In genomic region chr11:3138178-3139085, GRCh38 we compare ENCODE assay signal across 16 cellular contexts. TPM values are rescaled to one million over a fixed set of nuclear protein-coding genes. Genes with fewer than 3 reads are reported as not detected.
DNase-seq lines count a peak whose midpoint lies in the region; ATAC-seq and TF ChIP-seq lines count a peak whose summit lies in the region.
"Had no signal": no experiment of that assay in that cellular context is flagged by ENCODE, and none has a peak within 500 bp of the region (broad histone marks: within the 10 kb centered on the region; RNA-seq: fewer than 3 reads in every experiment).

No MANE protein-coding gene starts in this region.

- H3K27me3 ChIP-seq in heart left ventricle (no peaks in the 10 kb centered on the region), upper lobe of right lung (no peaks in the 10 kb centered on the region)
- H3K27me3 ChIP-seq: body of pancreas had no signal

- H3K36me3 ChIP-seq in heart left ventricle = no peaks in the 10 kb centered on the region
- H3K36me3 ChIP-seq in mucosa of descending colon (ENCODE audit: low read depth) = no peaks in the 10 kb centered on the region
- no peaks in the 10 kb centered on the region for H3K36me3 ChIP-seq in upper lobe of right lung

- ATAC-seq in heart left ventricle = no peak
- ATAC-seq in mucosa of descending colon = no peak
- ATAC-seq in upper lobe of right lung = no peak
- ATAC-seq: body of pancreas, GM12878 had no signal

- H3K4me3 ChIP-seq in NB4 (ENCODE audit: low read depth, low read length) (no peak overlapping the region), heart left ventricle (no peak overlapping the region), mucosa of descending colon (no peak overlapping the region), upper lobe of right lung (no peak overlapping the region)
- H3K4me3 ChIP-seq: body of pancreas, GM12878 had no signal

- DNase-seq in NB4 (ENCODE audit: low read depth) (peak; percentile 86), heart left ventricle (peak in 3 of 5 donors; percentile 27 to 60 (median 30)), mucosa of descending colon (peak in 2 of 3 donors; percentile 24 to 39), upper lobe of right lung (peak; percentile 58), NCI-H2081 treated with DMSO at 0.1 percent for 48 hours (lab: John Stamatoyannopoulos, UW) (no peak), cortex of kidney (lab: John Stamatoyannopoulos, UW) (no peak)
- DNase-seq in effector CD8-positive, alpha-beta T cell (lab: John Stamatoyannopoulos, UW) = no peak
- DNase-seq: activated CD4-positive, alpha-beta T cell treated with anti-CD3 and anti-CD28 coated beads, Interleukin-2, amount 10 ng/mL, durations not matched to agents 7 days and 5 days; activated T-cell treated with anti-CD3 and anti-CD28 coated beads, Interleukin-2, amount 50 U/mL, for 1 hour; AML-193; body of pancreas; GDM1; NCI-H774; nucleus accumbens; SW 1271 had no signal

- TF ChIP-seq POLR2A in NB4 (IDR thresholded peaks at IDR 0.05; ENCODE audit: extremely low read depth, insufficient read length) (no peak), heart left ventricle (IDR thresholded peaks at IDR 0.05) (no peak)

- intact Hi-C loops in heart left ventricle (cut with DNase I) = no loop called here
- intact Hi-C loops in mucosa of descending colon (cut with DNase I, micrococcal nuclease) = no loop called here
- intact Hi-C loops in upper lobe of right lung (cut with DNase I) = no loop called here

- no peak for TF ChIP-seq CTCF in NB4 (IDR thresholded peaks at IDR 0.05; ENCODE audit: low read depth, low read length)
- TF ChIP-seq CTCF in heart left ventricle (IDR thresholded peaks at IDR 0.05) = peak in 1 of 12 donors; percentile 11
- no peak for TF ChIP-seq CTCF in mucosa of descending colon (IDR thresholded peaks at IDR 0.05)
- TF ChIP-seq CTCF in upper lobe of right lung (IDR thresholded peaks at IDR 0.05) = no peak

- H3K4me1 ChIP-seq in heart left ventricle = peaks cover 0 to 57% (median 28%) of the 10 kb centered on the region in 12 donors
- H3K4me1 ChIP-seq in mucosa of descending colon (ENCODE audit: low read depth) = peaks cover 4% of the 10 kb centered on the region
- no peaks in the 10 kb centered on the region for H3K4me1 ChIP-seq in upper lobe of right lung
- H3K4me1 ChIP-seq: body of pancreas had no signal

- H3K27ac ChIP-seq in heart left ventricle (peak overlapping the region in 2 of 12 donors; percentile 5 to 18), upper lobe of right lung (no peak overlapping the region)
- H3K27ac ChIP-seq: body of pancreas had no signal

- WGBS in heart left ventricle, 4 donors = 73 to 88% (median 82%) methylated on average over 17 to 28 of the region's 28 CpGs

- H3K9me3 ChIP-seq in heart left ventricle (no peaks in the 10 kb centered on the region), mucosa of descending colon (no peaks in the 10 kb centered on the region), upper lobe of right lung (no peaks in the 10 kb centered on the region)
- H3K9me3 ChIP-seq: body of pancreas had no signal

RNA-seq across cellular contexts. Expression of gene OSBPL5, which starts 26.7 kb away (rescaled TPM):
- total RNA-seq in heart left ventricle = 10 to 100 TPM; 10.1 to 27.7 (median 17.0) TPM
- 10 to 100 TPM; 11.1 to 11.2 TPM for polyA plus RNA-seq in heart left ventricle
- total RNA-seq in mucosa of descending colon = 10 to 100 TPM; 43.6 to 64.1 (median 52.4) TPM
- 52.6 TPM for total RNA-seq in upper lobe of right lung
- total RNA-seq: GM12878 had no signal
- polyA plus RNA-seq: GM12878 had no signal

Comparison
In these comparisons a context has a peak if more than half of its experiments do, and no peak if none do; other contexts are left out.
1. DNase-seq: peak in NB4 (single experiment), heart left ventricle (3 of 5), mucosa of descending colon (2 of 3) and upper lobe of right lung (single experiment); none in NCI-H2081 treated with DMSO at 0.1 percent for 48 hours (single experiment), cortex of kidney (single experiment) and effector CD8-positive, alpha-beta T cell (single experiment).